ENCODE assay signal across 22 cellular contexts in the genomic region with DNA sequence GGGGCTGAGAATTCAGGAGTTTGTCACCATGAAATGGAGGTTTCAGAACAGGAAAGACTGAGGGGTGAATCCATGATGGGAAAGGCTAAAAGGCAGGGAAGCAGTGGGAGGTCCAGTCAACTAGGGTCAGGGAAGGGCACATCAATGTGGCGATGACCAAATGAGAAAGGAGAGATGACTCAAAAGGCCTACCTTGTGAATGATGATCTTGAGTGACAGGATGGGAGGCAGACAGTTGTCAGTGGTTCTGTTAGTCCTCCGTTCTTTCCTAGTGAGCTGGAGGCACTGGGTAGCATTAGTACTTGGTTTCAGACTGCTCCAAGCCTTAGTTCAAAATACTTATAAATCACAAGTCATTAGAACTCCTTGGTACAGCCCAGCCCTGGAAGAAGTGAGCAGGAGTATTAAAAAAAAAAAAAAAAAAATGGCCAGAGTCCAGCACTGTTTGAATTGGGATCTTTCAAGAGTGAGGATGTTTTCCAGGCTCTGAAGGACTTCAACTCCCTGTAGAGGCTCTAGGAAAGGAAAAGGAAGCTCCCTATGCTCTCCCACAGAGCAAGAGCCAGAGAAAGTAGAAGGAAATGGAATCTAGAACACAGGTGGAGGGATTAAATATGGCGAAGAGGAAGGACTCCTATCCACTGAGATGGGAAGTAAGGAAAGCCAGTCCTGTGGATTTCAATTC. TPM values are rescaled to one million over a fixed set of nuclear protein-coding genes. Genes with fewer than 3 reads are reported as not detected.
DNase-seq lines count a peak whose midpoint lies in the region; ATAC-seq and TF ChIP-seq lines count a peak whose summit lies in the region.
"Had no signal": no experiment of that assay in that cellular context is flagged by ENCODE, and none has a peak within 500 bp of the region (broad histone marks: within the 10 kb centered on the region; RNA-seq: fewer than 3 reads in every experiment).

No MANE protein-coding gene starts in this region.

- TF ChIP-seq CTCF in IMR-90 (conservative IDR thresholded peaks at IDR 0.05; ENCODE audit: low read depth, low read length) (no peak), fibroblast of villous mesenchyme (IDR thresholded peaks at IDR 0.05; ENCODE audit: insufficient read depth, low read depth, low read length) (no peak), osteocyte (IDR thresholded peaks at IDR 0.05) (no peak)

- H3K4me3 Mint-ChIP-seq in CD4-positive, alpha-beta memory T cell, result no peak overlapping the region
- H3K4me3 Mint-ChIP-seq in osteocyte (ENCODE audit: unreplicated experiment), result no peak overlapping the region
- H3K4me3 Mint-ChIP-seq: activated CD8-positive, alpha-beta memory T cell treated with anti-CD3 and anti-CD28 coated beads, Interleukin-2, amount 10 ng/mL, durations not matched to agents 7 days and 5 days; memory B cell; naive B cell had no signal

- no peak overlapping the region for H3K4me3 ChIP-seq in CD4-positive, alpha-beta memory T cell (ENCODE audit: low read length in 2 of 2)
- H3K4me3 ChIP-seq in IMR-90 (ENCODE audit: insufficient read depth, low read depth, low read length), result no peak overlapping the region
- no peak overlapping the region for H3K4me3 ChIP-seq in fibroblast of villous mesenchyme (ENCODE audit: low read depth, low read length)
- H3K4me3 ChIP-seq: colonic mucosa, esophagus squamous epithelium, testis had no signal

- no peak overlapping the region; the same call in 1 of the 2 replicates for H4K91ac ChIP-seq in IMR-90 (ENCODE audit: insufficient read depth, low read depth, low read length)

- intact Hi-C loops in CD4-positive, alpha-beta memory T cell (cut with micrococcal nuclease), result no loop called here
- intact Hi-C loops in IMR-90 (cut with micrococcal nuclease), result no loop called here

- peaks cover 20% of the 10 kb centered on the region for H3K4me1 ChIP-seq in CD4-positive, alpha-beta memory T cell (ENCODE audit: insufficient read depth, low read length)
- H3K4me1 ChIP-seq in IMR-90 (ENCODE audit: control insufficient read depth, insufficient read depth, low read length), result peaks cover 2% of the 10 kb centered on the region; the same call in 1 of the 2 replicates
- H3K4me1 ChIP-seq: colonic mucosa, esophagus squamous epithelium, testis had no signal

- in situ Hi-C loops in IMR-90 (cut with MboI; ENCODE audit: low sequenced_read_pairs), result no loop called here

- no peaks in the 10 kb centered on the region for H3K36me3 Mint-ChIP-seq in CD4-positive, alpha-beta memory T cell
- no peaks in the 10 kb centered on the region for H3K36me3 Mint-ChIP-seq in osteocyte (ENCODE audit: unreplicated experiment)
- H3K36me3 Mint-ChIP-seq: activated CD8-positive, alpha-beta memory T cell treated with anti-CD3 and anti-CD28 coated beads, Interleukin-2, amount 10 ng/mL, durations not matched to agents 7 days and 5 days; brain; memory B cell; naive B cell had no signal

- dilution Hi-C loops in IMR-90 (cut with HindIII; ENCODE audit: low sequenced_read_pairs, unreplicated experiment), result no loop called here

- no peak overlapping the region for H2AFZ ChIP-seq in IMR-90 (replicated peaks; ENCODE audit: low read length, poor library complexity)

- no peak overlapping the region for H3K18ac ChIP-seq in IMR-90 (ENCODE audit: low read depth, low read length)

- H3K27me3 ChIP-seq in CD4-positive, alpha-beta memory T cell (ENCODE audit: insufficient read depth, low read length), result no peaks in the 10 kb centered on the region
- no peaks in the 10 kb centered on the region for H3K27me3 ChIP-seq in IMR-90 (ENCODE audit: control insufficient read depth, insufficient read depth, low read length)
- H3K27me3 ChIP-seq: colonic mucosa, esophagus squamous epithelium, testis had no signal

- POLR2A ChIA-PET in CD4-positive, alpha-beta memory T cell (lab: Charles Lee; ENCODE audit: partially characterized antibody), result interaction anchor here (1.6 kb wide), 1 partner anchor 52 kb away, joined by 3 read pairs; a partner anchor contains a TSS
- POLR2A ChIA-PET in IMR-90 (lab: Charles Lee; ENCODE audit: unreplicated experiment), result no interaction called here

- peak overlapping the region; percentile 72; the same call in 1 of the 2 replicates for H3K14ac ChIP-seq in IMR-90 (replicated peaks; ENCODE audit: low read depth, low read length)

- BruUV-seq in IMR-90 (replicated peaks; lab: Mats Ljungman, UMichigan), result no TSS peak

- no peak overlapping the region for H3K56ac ChIP-seq in IMR-90 (ENCODE audit: extremely low read depth, insufficient read depth, low read length)

- H3K4me1 Mint-ChIP-seq in CD4-positive, alpha-beta memory T cell, result peaks cover 17 to 48% (median 24%) of the 10 kb centered on the region in 4 donors
- peaks cover 18% of the 10 kb centered on the region for H3K4me1 Mint-ChIP-seq in osteocyte (ENCODE audit: unreplicated experiment)

- CTCF ChIA-PET in CD4-positive, alpha-beta memory T cell (lab: Charles Lee; ENCODE audit: partially characterized antibody), result interaction anchor here (1.0 to 1.2 kb wide), 2 partner anchors 46 to 60 kb away, joined by 3 to 6 read pairs; no protein-coding TSS in a partner anchor
- CTCF ChIA-PET in IMR-90 (lab: Yijun Ruan, JAX), result interaction anchor here (1.4 kb wide), 1 partner anchor 18 kb away, joined by 3 read pairs; no protein-coding TSS in a partner anchor

- H2BK120ac ChIP-seq in IMR-90 (ENCODE audit: low read depth, low read length), result no peak overlapping the region

- peak overlapping the region; percentile 52; the same call in 1 of the 2 replicates for H3K4ac ChIP-seq in IMR-90 (ENCODE audit: low read depth, low read length)

- no peak overlapping the region for H3K27ac ChIP-seq in CD4-positive, alpha-beta memory T cell (ENCODE audit: low read depth, low read length)
- no peak overlapping the region for H3K27ac ChIP-seq in IMR-90 (ENCODE audit: insufficient read depth, low read length)
- H3K27ac ChIP-seq: C4-2B, colonic mucosa, esophagus squamous epithelium, testis had no signal

- H4K20me1 ChIP-seq in IMR-90 (ENCODE audit: insufficient read depth, low read length), result no peaks in the 10 kb centered on the region

- H3K23ac ChIP-seq in IMR-90 (ENCODE audit: low read depth, low read length), result peak overlapping the region; percentile 2; the same call in 1 of the 2 replicates

- no peak overlapping the region for H3K4me2 ChIP-seq in IMR-90 (ENCODE audit: low read depth, low read length)

- no peak overlapping the region for H2BK5ac ChIP-seq in IMR-90 (ENCODE audit: low read depth, low read length, poor library complexity, severe bottlenecking)

- no peaks in the 10 kb centered on the region for H3K79me1 ChIP-seq in IMR-90 (ENCODE audit: low read depth in 1 of 2, low read length in 2 of 2)

- H3K9me3 ChIP-seq in CD4-positive, alpha-beta memory T cell (ENCODE audit: control insufficient read depth in 1 of 2, low read length in 2 of 2), result no peaks in the 10 kb centered on the region
- no peaks in the 10 kb centered on the region for H3K9me3 ChIP-seq in IMR-90 (ENCODE audit: control insufficient read depth, insufficient read depth, low read length)
- H3K9me3 ChIP-seq: colonic mucosa, esophagus squamous epithelium, testis had no signal

- no CpG with 5 or more reads among the region's 3 CpGs for WGBS in IMR-90 (ENCODE audit: extremely low coverage in 2 of 2, insufficient read length in 1 of 2), 2 experiments

- peak overlapping the region in 6 of 7 donors; percentile 33 to 93 (median 54) for H3K27ac Mint-ChIP-seq in CD4-positive, alpha-beta memory T cell
- H3K27ac Mint-ChIP-seq in osteocyte (ENCODE audit: unreplicated experiment), result peak overlapping the region; percentile 39
- H3K27ac Mint-ChIP-seq: activated CD8-positive, alpha-beta memory T cell treated with anti-CD3 and anti-CD28 coated beads, Interleukin-2, amount 10 ng/mL, durations not matched to agents 7 days and 5 days; memory B cell had no signal

- no peak overlapping the region; the same call in 1 of the 2 replicates for H2AK5ac ChIP-seq in IMR-90 (ENCODE audit: low read depth, low read length)

- DNase-seq in CD4-positive, alpha-beta memory T cell, result no peak
- DNase-seq in IMR-90 (no peak), fibroblast of villous mesenchyme (ENCODE audit: low read depth) (peak; percentile 29), osteocyte (ENCODE audit: extremely low spot score, unreplicated experiment) (no peak), midbrain (lab: John Stamatoyannopoulos, UW) (no peak)
- DNase-seq: activated CD8-positive, alpha-beta memory T cell treated with anti-CD3 and anti-CD28 coated beads, Interleukin-2, amount 10 ng/mL, durations not matched to agents 7 days and 5 days; colonic mucosa; esophagus squamous epithelium; GF-D8; naive B cell; NCI-H1092 treated with DMSO at 0.1 percent for 48 hours; NCI-H1930; NCI-H345; OCI-M1; stimulated activated CD4-positive, alpha-beta T cell treated with anti-CD3 and anti-CD28 coated beads, Interleukin-1b, Interleukin-23, amount 100 ng/mL, for 48 hours; testis had no signal

- H3K9me1 ChIP-seq in IMR-90 (ENCODE audit: insufficient read depth, low read length), result 0 out of 2 replicates have a peak, but pooled peaks cover 6% of the 10 kb centered on the region

- 0 out of 2 replicates have a peak overlapping the region, but pooled peaks have one; percentile 22 for H2BK20ac ChIP-seq in IMR-90 (ENCODE audit: low read depth, low read length)

- TF ChIP-seq RAD21 in IMR-90 (IDR thresholded peaks at IDR 0.05; ENCODE audit: low read length), result no peak

- no peak for TF ChIP-seq POLR2A in IMR-90 (IDR thresholded peaks at IDR 0.05; ENCODE audit: low read depth, low read length)

- H3K27me3 Mint-ChIP-seq in CD4-positive, alpha-beta memory T cell, result no peaks in the 10 kb centered on the region
- H3K27me3 Mint-ChIP-seq in osteocyte (ENCODE audit: unreplicated experiment), result no peaks in the 10 kb centered on the region
- H3K27me3 Mint-ChIP-seq: brain, naive B cell had no signal

- no peak overlapping the region for H3K9ac ChIP-seq in IMR-90 (ENCODE audit: low read depth, low read length)

- no peak overlapping the region for H2AK9ac ChIP-seq in IMR-90 (replicated peaks; ENCODE audit: low read depth, low read length, poor library complexity)

- H4K8ac ChIP-seq in IMR-90 (ENCODE audit: low read depth in 2 of 2, low read length in 2 of 2), result no peak overlapping the region

- H4K5ac ChIP-seq in IMR-90 (ENCODE audit: low read depth, low read length), result no peak overlapping the region

- H3K36me3 ChIP-seq in CD4-positive, alpha-beta memory T cell (ENCODE audit: insufficient read depth, low read length), result no peaks in the 10 kb centered on the region
- H3K36me3 ChIP-seq in IMR-90 (ENCODE audit: control insufficient read depth, insufficient read depth, low read length), result no peaks in the 10 kb centered on the region
- H3K36me3 ChIP-seq: colonic mucosa, esophagus squamous epithelium had no signal

- H3K9me3 Mint-ChIP-seq in CD4-positive, alpha-beta memory T cell, result no peaks in the 10 kb centered on the region
- H3K9me3 Mint-ChIP-seq in osteocyte (ENCODE audit: unreplicated experiment), result no peaks in the 10 kb centered on the region
- H3K9me3 Mint-ChIP-seq: brain, memory B cell, naive B cell had no signal

- H2BK15ac ChIP-seq in IMR-90 (ENCODE audit: low read depth, low read length), result no peak overlapping the region; the same call in 2 of the 3 replicates

- ATAC-seq in IMR-90 (ENCODE audit: low read depth) (no peak; the same call in 1 of the 2 replicates), GM18520 (IDR thresholded peaks at IDR 0.05; ENCODE audit: unreplicated experiment) (no peak), GM19035 (IDR thresholded peaks at IDR 0.05; ENCODE audit: unreplicated experiment) (no peak), GM21723 (IDR thresholded peaks at IDR 0.05; ENCODE audit: unreplicated experiment) (no peak)
- ATAC-seq: activated CD8-positive, alpha-beta memory T cell treated with anti-CD3 and anti-CD28 coated beads, Interleukin-2, amount 10 ng/mL, durations not matched to agents 7 days and 5 days had no signal

RNA-seq across cellular contexts. Expression of a gene that starts 8.3 kb away (rescaled TPM):
- 1 to 10 TPM; 6.4 to 6.7 TPM for total RNA-seq in CD4-positive, alpha-beta memory T cell
- polyA plus RNA-seq in CD4-positive, alpha-beta memory T cell, result 1 to 10 TPM in 1 of 2 donors, under 1 TPM in 1; 0.47 to 2.5 TPM
- total RNA-seq in IMR-90 (2012; rRNA removed) (1.4 and 1.7 TPM in 2 replicates), fibroblast of villous mesenchyme (33.7 and 63.8 TPM in 2 replicates), osteocyte (63.0 and 63.3 TPM in 2 replicates)
- 3.3 and 3.8 TPM in 2 replicates for polyA plus RNA-seq in IMR-90 (2012; rRNA removed)
- 2.0 and 3.8 TPM in 2 replicates for polyA plus RNA-seq in IMR-90 (2012; cell fraction: cytosol; rRNA removed)
- polyA plus RNA-seq in IMR-90 (2012; cell fraction: nucleus; rRNA removed; ENCODE audit: low replicate concordance), result 6.7 and 13.0 TPM in 2 replicates

RNA-seq across cellular contexts. Expression of a gene that starts 19.2 kb away (rescaled TPM):
- 10 to 100 TPM; 33.4 to 36.9 TPM for total RNA-seq in CD4-positive, alpha-beta memory T cell
- polyA plus RNA-seq in CD4-positive, alpha-beta memory T cell, result 10 to 100 TPM; 12.7 to 42.6 TPM
- total RNA-seq in IMR-90 (2012; rRNA removed) (65.8 and 70.3 TPM in 2 replicates), fibroblast of villous mesenchyme (58.6 and 70.0 TPM in 2 replicates), osteocyte (47.8 and 49.8 TPM in 2 replicates)
- 85.2 and 97.5 TPM in 2 replicates for polyA plus RNA-seq in IMR-90 (2012; rRNA removed)
- 62.0 and 80.4 TPM in 2 replicates for polyA plus RNA-seq in IMR-90 (2012; cell fraction: cytosol; rRNA removed)
- polyA plus RNA-seq in IMR-90 (2012; cell fraction: nucleus; rRNA removed; ENCODE audit: low replicate concordance), result 19.4 and 28.9 TPM in 2 replicates

RNA-seq across cellular contexts. Expression of a gene that starts 44.7 kb away (rescaled TPM):
- total RNA-seq in CD4-positive, alpha-beta memory T cell, result 100 to 1,000 TPM; 194 to 198 TPM
- polyA plus RNA-seq in CD4-positive, alpha-beta memory T cell, result 100 to 1,000 TPM; 103 to 144 TPM
- total RNA-seq in IMR-90 (2012; rRNA removed), result 16.7 and 33.5 TPM in 2 replicates
- 66.2 and 108 TPM in 2 replicates for polyA plus RNA-seq in IMR-90 (2012; rRNA removed)
- polyA plus RNA-seq in IMR-90 (2012; cell fraction: cytosol; rRNA removed), result 41.8 and 75.0 TPM in 2 replicates
- polyA plus RNA-seq in IMR-90 (2012; cell fraction: nucleus; rRNA removed; ENCODE audit: low replicate concordance), result 76.6 and 101 TPM in 2 replicates
- total RNA-seq in fibroblast of villous mesenchyme, result 98.4 and 110 TPM in 2 replicates
- 157 and 171 TPM in 2 replicates for total RNA-seq in osteocyte

RNA-seq across cellular contexts. Expression of a gene that starts 51.9 kb away (rescaled TPM):
- 100 to 1,000 TPM; 116 to 120 TPM for total RNA-seq in CD4-positive, alpha-beta memory T cell
- 100 to 1,000 TPM; 171 to 367 TPM for polyA plus RNA-seq in CD4-positive, alpha-beta memory T cell
- total RNA-seq in IMR-90 (2012; rRNA removed) (18.6 and 24.4 TPM in 2 replicates), fibroblast of villous mesenchyme (28.0 and 28.9 TPM in 2 replicates), osteocyte (93.4 and 100 TPM in 2 replicates)
- 132 and 180 TPM in 2 replicates for polyA plus RNA-seq in IMR-90 (2012; rRNA removed)
- polyA plus RNA-seq in IMR-90 (2012; cell fraction: cytosol; rRNA removed), result 73.3 and 76.1 TPM in 2 replicates
- polyA plus RNA-seq in IMR-90 (2012; cell fraction: nucleus; rRNA removed; ENCODE audit: low replicate concordance), result 71.9 and 78.4 TPM in 2 replicates
